Comparison of ENCODE assay signal across 25 cellular contexts in genomic region chr14:102583726-102584125, GRCh38. TPM values are rescaled to one million over a fixed set of nuclear protein-coding genes. Genes with fewer than 3 reads are reported as not detected.
DNase-seq lines count a peak whose midpoint lies in the region; ATAC-seq, FAIRE-seq and TF ChIP-seq lines count a peak whose summit lies in the region.
"Had no signal": no experiment of that assay in that cellular context is flagged by ENCODE, and none has a peak within 500 bp of the region (broad histone marks: within the 10 kb centered on the region; RNA-seq: fewer than 3 reads in every experiment).

No MANE protein-coding gene starts in this region.

- H3K27ac Mint-ChIP-seq in MCF 10A (ENCODE audit: low read depth, unreplicated experiment) (peak overlapping the region; percentile 36), mesothelial cell of epicardium (peak overlapping the region; percentile 19)
- H3K27ac Mint-ChIP-seq: CD8-positive, alpha-beta T cell; T-cell had no signal

- no peak overlapping the region for H3K4ac ChIP-seq in H1 (replicated peaks; ENCODE audit: insufficient read length, low read depth, low read length)

- H3K4me1 Mint-ChIP-seq in MCF 10A (ENCODE audit: insufficient read depth, unreplicated experiment) (peaks cover 25% of the 10 kb centered on the region), mesothelial cell of epicardium (peaks cover 38% of the 10 kb centered on the region)
- H3K4me1 Mint-ChIP-seq: T-cell had no signal

- no peaks in the 10 kb centered on the region for H3K9me3 ChIP-seq in breast epithelium
- no peaks in the 10 kb centered on the region for H3K9me3 ChIP-seq in H1 (ENCODE audit: insufficient read depth in 2 of 2, low read depth in 1 of 2, low read length in 1 of 2)
- H3K9me3 ChIP-seq in testis = no peaks in the 10 kb centered on the region

- no peak for FAIRE-seq in H1 (lab: Jason Lieb, UNC)
- FAIRE-seq: GM12891 had no signal

- no peak overlapping the region for H2AFZ ChIP-seq in H1 (ENCODE audit: low read length)

- no peak overlapping the region for H2BK120ac ChIP-seq in H1 (replicated peaks; ENCODE audit: low read depth, low read length)

- no peak overlapping the region for H2BK15ac ChIP-seq in H1 (ENCODE audit: low read length)

- WGBS in H1 (ENCODE audit: extremely low coverage in 1 of 2, insufficient coverage in 1 of 2, insufficient read length in 1 of 2, insufficient replicate concordance in 2 of 2, low coverage in 1 of 2, low lambda C conversion rate in 2 of 2, missing lambda C conversion rate in 1 of 2), 2 experiments = 77% methylated on average over 7 of the region's 7 CpGs; no CpG with 5 or more reads in 1 of the 2 experiments
- 59 to 61% methylated on average over 6 to 7 of the region's 7 CpGs for WGBS in testis, 2 donors

- intact Hi-C loops in MCF 10A (cut with micrococcal nuclease) (no loop called here), breast epithelium (cut with DNase I; ENCODE audit: low total_unique reads) (no loop called here), testis (cut with DNase I; ENCODE audit: low total_unique reads) (no loop called here)

- TF ChIP-seq CTCF in MCF 10A (IDR thresholded peaks at IDR 0.05; ENCODE audit: unreplicated experiment) = no peak
- TF ChIP-seq CTCF in breast epithelium (IDR thresholded peaks at IDR 0.05) = no peak
- no peak for TF ChIP-seq CTCF in H1 (IDR thresholded peaks at IDR 0.05; ENCODE audit: control extremely low read depth in 1 of 3, insufficient read depth in 1 of 3, low read depth in 1 of 3, low read length in 3 of 3)
- no peak for TF ChIP-seq CTCF in mesothelial cell of epicardium (IDR thresholded peaks at IDR 0.05; ENCODE audit: unreplicated experiment)
- TF ChIP-seq CTCF in testis (IDR thresholded peaks at IDR 0.05) = no peak

- no peak overlapping the region for H4K8ac ChIP-seq in H1 (ENCODE audit: extremely low read depth, insufficient read depth, low read length)

- H3K9me3 Mint-ChIP-seq in MCF 10A (ENCODE audit: unreplicated experiment) = no peaks in the 10 kb centered on the region
- no peaks in the 10 kb centered on the region for H3K9me3 Mint-ChIP-seq in mesothelial cell of epicardium
- H3K9me3 Mint-ChIP-seq: CD8-positive, alpha-beta T cell; T-cell had no signal

- no peak overlapping the region for H4K5ac ChIP-seq in H1 (ENCODE audit: insufficient read length, low read depth, low read length)

- no peak overlapping the region for H3K9ac ChIP-seq in H1 (replicated peaks in 1 of 4; ENCODE audit: extremely low read depth in 1 of 4, low read depth in 3 of 4, low read length in 3 of 4)

- H3K18ac ChIP-seq in H1 (ENCODE audit: extremely low read depth, low read length) = no peak overlapping the region

- no peak overlapping the region for H2BK5ac ChIP-seq in H1 (ENCODE audit: low read depth, low read length)

- H3K4me3 ChIP-seq in breast epithelium (no peak overlapping the region), H1 (ENCODE audit: extremely low read depth in 1 of 4, insufficient read depth in 2 of 4, low read depth in 3 of 4, low read length in 4 of 4) (no peak overlapping the region), testis (no peak overlapping the region)

- H3K23ac ChIP-seq in H1 (ENCODE audit: insufficient read length) = no peak overlapping the region

- TF ChIP-seq EP300 in H1 (IDR thresholded peaks at IDR 0.05; ENCODE audit: borderline replicate concordance in 1 of 2, low read depth in 2 of 2, low read length in 2 of 2) = no peak

- no TSS peak for BruUV-seq in MCF 10A (replicated peaks; lab: Mats Ljungman, UMichigan)

- no peak for ATAC-seq in GM18907 (IDR thresholded peaks at IDR 0.05; ENCODE audit: unreplicated experiment)
- ATAC-seq: CD8-positive, alpha-beta T cell; HCT116; Panc1; T-cell had no signal

- H4K20me1 ChIP-seq in H1 (replicated peaks in 1 of 2; ENCODE audit: control insufficient read depth in 1 of 2, insufficient read depth in 2 of 2, low read length in 2 of 2) = no peaks in the 10 kb centered on the region

- TF ChIP-seq POLR2A in breast epithelium (IDR thresholded peaks at IDR 0.05) (no peak), H1 (IDR thresholded peaks at IDR 0.05; ENCODE audit: control extremely low read depth in 1 of 2, low read depth in 2 of 2, low read length in 2 of 2) (no peak), testis (IDR thresholded peaks at IDR 0.05) (no peak)

- H3K79me2 ChIP-seq in H1 (ENCODE audit: control insufficient read depth in 1 of 2, insufficient read depth in 2 of 2, low read length in 2 of 2) = no peaks in the 10 kb centered on the region

- no peak overlapping the region for H4K91ac ChIP-seq in H1 (replicated peaks; ENCODE audit: insufficient read length, low read length)

- no peaks in the 10 kb centered on the region for H3K23me2 ChIP-seq in H1 (ENCODE audit: low read depth, low read length)

- H3K27ac ChIP-seq in breast epithelium = no peak overlapping the region
- H3K27ac ChIP-seq in H1 (ENCODE audit: low read depth, low read length) = no peak overlapping the region
- no peak overlapping the region for H3K27ac ChIP-seq in testis
- H3K27ac ChIP-seq: 22Rv1 had no signal

- DNase-seq in MCF 10A (ENCODE audit: unreplicated experiment) (no peak), breast epithelium (ENCODE audit: low spot score in 2 of 2) (no peak), H1 (ENCODE audit: low read depth in 1 of 2, low spot score in 2 of 2) (no peak), mesothelial cell of epicardium (ENCODE audit: low spot score in 2 of 2, unreplicated experiment in 2 of 2) (no peak), DMS53 treated with DMSO at 0.1 percent for 48 hours (lab: John Stamatoyannopoulos, UW; ENCODE audit: unreplicated experiment) (no peak), testis (no peak), iPS-NIHi7 (ENCODE audit: extremely low spot score) (no peak)
- DNase-seq: ACHN; C1 segment of cervical spinal cord; Calu3; CD8-positive, alpha-beta T cell; DMS153; GOT3; Karpas-422; NCI-H1417 treated with DMSO at 0.1 percent for 48 hours; NCI-H187; NCI-H2107; NCI-H510A treated with DMSO at 0.1 percent for 48 hours; NCI-H748 treated with DMSO at 0.1 percent for 48 hours; T-cell had no signal

- no peak overlapping the region for H2BK12ac ChIP-seq in H1 (ENCODE audit: low read depth, low read length)

- POLR2A ChIA-PET in MCF 10A (lab: Yijun Ruan, JAX) = interaction anchor here (0.8 kb wide), 1 partner anchor 11 kb away, joined by 5 read pairs; no protein-coding TSS in a partner anchor
- POLR2A ChIA-PET in H1 (lab: Charles Lee; ENCODE audit: partially characterized antibody) = interaction anchor here (0.6 to 3.2 kb wide), 2 partner anchors 9 to 236 kb away, joined by 4 to 11 read pairs; no protein-coding TSS in a partner anchor

- no peak overlapping the region for H3K14ac ChIP-seq in H1 (ENCODE audit: insufficient read length)

- no peak overlapping the region for H3K56ac ChIP-seq in H1 (replicated peaks; ENCODE audit: insufficient read length, low read depth, low read length)

- H3K36me3 ChIP-seq in breast epithelium (no peaks in the 10 kb centered on the region), H1 (ENCODE audit: control insufficient read depth in 2 of 4, insufficient read depth in 4 of 4, low read length in 3 of 4) (no peaks in the 10 kb centered on the region), testis (ENCODE audit: low read depth, missing control alignments) (no peaks in the 10 kb centered on the region)

- H3K4me3 Mint-ChIP-seq in MCF 10A (ENCODE audit: unreplicated experiment) = no peak overlapping the region
- H3K4me3 Mint-ChIP-seq in mesothelial cell of epicardium = no peak overlapping the region
- H3K4me3 Mint-ChIP-seq: CD8-positive, alpha-beta T cell; T-cell had no signal

- H3K27me3 ChIP-seq in breast epithelium (no peaks in the 10 kb centered on the region), H1 (replicated peaks in 1 of 4; ENCODE audit: control insufficient read depth in 3 of 4, extremely low read depth in 1 of 4, insufficient read depth in 3 of 4, low read length in 3 of 4) (no peaks in the 10 kb centered on the region), testis (no peaks in the 10 kb centered on the region)

- peak overlapping the region; percentile 39; the same call in 1 of the 2 replicates for H2AK5ac ChIP-seq in H1 (ENCODE audit: low read depth, low read length)

- H3K27me3 Mint-ChIP-seq in MCF 10A (ENCODE audit: insufficient read depth, unreplicated experiment) (no peaks in the 10 kb centered on the region), mesothelial cell of epicardium (ENCODE audit: low read depth) (no peaks in the 10 kb centered on the region)
- H3K27me3 Mint-ChIP-seq: T-cell had no signal

- H3K4me2 ChIP-seq in H1 (ENCODE audit: insufficient read depth in 1 of 2, low read depth in 2 of 2, low read length in 2 of 2) = no peak overlapping the region

- CTCF ChIA-PET in MCF 10A (lab: Yijun Ruan, JAX) = interaction anchor here (0.6 kb wide), 1 partner anchor 10 kb away, joined by 3 read pairs; no protein-coding TSS in a partner anchor
- CTCF ChIA-PET in H1 (lab: Charles Lee; ENCODE audit: partially characterized antibody) = interaction anchor here (1.2 to 4.2 kb wide), 4 partner anchors 9 to 111 kb away, joined by 3 to 14 read pairs (median 9); no protein-coding TSS in a partner anchor

- no peak for TF ChIP-seq RAD21 in H1 (IDR thresholded peaks at IDR 0.05 in 1 of 2, conservative IDR thresholded peaks at IDR 0.05 in 1 of 2; ENCODE audit: low read depth in 2 of 2, low read length in 2 of 2)

- no peak overlapping the region for H2BK20ac ChIP-seq in H1 (ENCODE audit: low read length)

- no peaks in the 10 kb centered on the region for H3K4me1 ChIP-seq in breast epithelium
- peaks cover 0 to 12% (median 8%) of the 10 kb centered on the region in 4 experiments; a peak in 6 of 7 replicates for H3K4me1 ChIP-seq in H1 (replicated peaks in 1 of 4; ENCODE audit: control insufficient read depth in 3 of 4, insufficient read depth in 4 of 4, low read length in 3 of 4)
- H3K4me1 ChIP-seq in testis = no peaks in the 10 kb centered on the region

- H3K36me3 Mint-ChIP-seq in MCF 10A (ENCODE audit: insufficient read depth, unreplicated experiment) = no peaks in the 10 kb centered on the region
- no peaks in the 10 kb centered on the region for H3K36me3 Mint-ChIP-seq in mesothelial cell of epicardium
- H3K36me3 Mint-ChIP-seq: CD8-positive, alpha-beta T cell; T-cell had no signal

- no peaks in the 10 kb centered on the region for H3K79me1 ChIP-seq in H1 (ENCODE audit: low read depth, low read length)

RNA-seq across cellular contexts. Expression of gene RCOR1, which starts 8.7 kb away (rescaled TPM):
- 45.6 and 55.9 TPM in 2 replicates for total RNA-seq in MCF 10A (2022)
- total RNA-seq in breast epithelium = 10 to 100 TPM; 15.7 to 21.8 (median 20.3) TPM
- total RNA-seq in H1 (2021; fragmentation: NEBNext Ultra II Directional; extraction: Animal tissue kit (Norgen Biotek cat#: 25700)) = 23.1 and 26.3 TPM in 2 replicates
- 8.6 and 12.3 TPM in 2 replicates for polyA plus RNA-seq in H1 (2011; rRNA removed)
- polyA plus RNA-seq in H1 (2011; cell fraction: cytosol; rRNA removed) = 9.7 TPM
- polyA plus RNA-seq in H1 (2011; cell fraction: nucleus; rRNA removed) = 8.9 TPM
- 10.0 to 14.7 TPM (median 12.8 TPM) in 4 replicates for polyA plus RNA-seq in H1 (2012, experiment 1 of 2)
- 2.3 TPM for polyA plus RNA-seq in H1 (2012, experiment 2 of 2)
- 11.1 TPM for polyA plus RNA-seq in H1 (2013, experiment 1 of 2)
- 11.7 TPM for polyA plus RNA-seq in H1 (2013, experiment 2 of 2)
- polyA minus RNA-seq in H1 (2011; rRNA and poly(A)+ RNA removed) = 18.2 and 19.2 TPM in 2 replicates
- polyA minus RNA-seq in H1 (2011; cell fraction: cytosol; rRNA and poly(A)+ RNA removed) = 14.6 TPM
- 19.4 TPM for polyA minus RNA-seq in H1 (2011; cell fraction: nucleus; rRNA and poly(A)+ RNA removed)
- 43.2 to 47.4 TPM (median 45.1 TPM) in 3 replicates for total RNA-seq in mesothelial cell of epicardium
- 10 to 100 TPM; 33.9 to 37.8 TPM for total RNA-seq in testis
- polyA plus RNA-seq in testis (ENCODE audit: insufficient read depth, low read depth, low replicate concordance) = 33.8 TPM
